24 cellular contexts compared by ENCODE assay signal in genomic region chr9:135221576-135221950, GRCh38.
DNase-seq lines count a peak whose midpoint lies in the region; ATAC-seq, FAIRE-seq and TF ChIP-seq lines count a peak whose summit lies in the region.
"Had no signal": no experiment of that assay in that cellular context is flagged by ENCODE, and none has a peak within 500 bp of the region (broad histone marks: within the 10 kb centered on the region; RNA-seq: fewer than 3 reads in every experiment).

No MANE protein-coding gene starts in this region.

- no peak for FAIRE-seq in kidney (lab: Jason Lieb, UNC)
- FAIRE-seq: GM12892, H54, HTR-8/SVneo had no signal

- no peak overlapping the region for H3K9ac ChIP-seq in SK-N-MC (ENCODE audit: insufficient read length)
- no peak overlapping the region for H3K9ac ChIP-seq in kidney (ENCODE audit: low read length in 2 of 2)
- H3K9ac ChIP-seq: SK-N-SH had no signal

- peaks cover 0 to 18% of the 10 kb centered on the region in 2 donors for H3K4me1 ChIP-seq in right atrium auricular region
- H3K4me1 ChIP-seq in kidney (ENCODE audit: control insufficient read depth in 1 of 2, insufficient read depth in 1 of 2, low read depth in 1 of 2, low read length in 2 of 2): no peaks in the 10 kb centered on the region

- no peak overlapping the region for H3K27ac ChIP-seq in right atrium auricular region
- 0 out of 2 replicates have a peak overlapping the region, but pooled peaks have one; percentile 4 for H3K27ac ChIP-seq in SK-N-MC
- no peak overlapping the region for H3K27ac ChIP-seq in kidney (ENCODE audit: low read depth in 2 of 2, low read length in 2 of 2)
- H3K27ac ChIP-seq: 22Rv1, RWPE1 had no signal

- TF ChIP-seq CTCF in right atrium auricular region (IDR thresholded peaks at IDR 0.05) (no peak), kidney (IDR thresholded peaks at IDR 0.05; ENCODE audit: borderline replicate concordance, extremely low read depth, insufficient read depth) (no peak)

- H3K27me3 ChIP-seq in right atrium auricular region: no peaks in the 10 kb centered on the region
- H3K27me3 ChIP-seq: BE2C had no signal

- DNase-seq in Right ventricle myocardium inferior (ENCODE audit: missing footprints): peak; percentile 45
- DNase-seq in right atrium auricular region (ENCODE audit: low spot score): no peak
- DNase-seq in SK-N-MC (ENCODE audit: low read depth, low spot score): no peak
- peak; percentile 43 for DNase-seq in kidney
- no peak for DNase-seq in stimulated activated CD4-positive, alpha-beta T cell treated with anti-CD3 and anti-CD28 coated beads, Interleukin-15, amount 100 ng/mL, for 24 hours
- no peak for DNase-seq in NCI-H510A treated with DMSO at 0.1 percent for 48 hours (lab: John Stamatoyannopoulos, UW)
- no peak for DNase-seq in NCI-H1105 (lab: John Stamatoyannopoulos, UW)
- DNase-seq: ACHN; CD4-positive, CD25-positive, alpha-beta regulatory T cell; DMS153; DND-41; KG1; MM.1S; NCI-H1694; NCI-H2081; NCI-H2227 treated with DMSO at 0.1 percent for 48 hours; SIG-M5 had no signal

- intact Hi-C loops in Right ventricle myocardium inferior (cut with DNase I) (no loop called here), kidney (cut with DNase I) (no loop called here)

- H3K9me3 ChIP-seq in right atrium auricular region (no peaks in the 10 kb centered on the region), SK-N-MC (ENCODE audit: low read depth, low read length) (no peaks in the 10 kb centered on the region), kidney (ENCODE audit: control insufficient read depth in 1 of 2, low read length in 2 of 2) (no peaks in the 10 kb centered on the region)
- H3K9me3 ChIP-seq: BE2C, SK-N-SH had no signal

- ATAC-seq in Right ventricle myocardium inferior: no peak

- H3K4me3 ChIP-seq in right atrium auricular region (no peak overlapping the region), SK-N-MC (no peak overlapping the region), kidney (ENCODE audit: low read length in 2 of 2) (no peak overlapping the region)

- no peaks in the 10 kb centered on the region for H3K36me3 ChIP-seq in right atrium auricular region
- no peaks in the 10 kb centered on the region for H3K36me3 ChIP-seq in SK-N-MC (ENCODE audit: insufficient read depth, low read length)
- no peaks in the 10 kb centered on the region for H3K36me3 ChIP-seq in kidney (ENCODE audit: control insufficient read depth in 1 of 2, insufficient read depth in 2 of 2, low read length in 2 of 2)
- H3K36me3 ChIP-seq: BE2C had no signal

Comparison
In these comparisons a context has a peak if more than half of its experiments do, and no peak if none do; other contexts are left out.
1. DNase-seq: peak in Right ventricle myocardium inferior (single experiment) and kidney (single experiment); none in right atrium auricular region (single experiment), SK-N-MC (single experiment), stimulated activated CD4-positive, alpha-beta T cell treated with anti-CD3 and anti-CD28 coated beads, Interleukin-15, amount 100 ng/mL, for 24 hours (single experiment), NCI-H510A treated with DMSO at 0.1 percent for 48 hours (single experiment) and NCI-H1105 (single experiment).